16 cellular contexts compared by ENCODE assay signal in genomic region chrX:46380148-46380752, GRCh38.
DNase-seq lines count a peak whose midpoint lies in the region; ATAC-seq, FAIRE-seq and TF ChIP-seq lines count a peak whose summit lies in the region.
"Had no signal": no experiment of that assay in that cellular context is flagged by ENCODE, and none has a peak within 500 bp of the region (broad histone marks: within the 10 kb centered on the region; RNA-seq: fewer than 3 reads in every experiment).

No MANE protein-coding gene starts in this region.

- CTCF ChIA-PET in HEK293 (lab: Yijun Ruan, JAX): interaction anchor here (0.6 to 2.9 kb wide), 4 partner anchors 28 to 360 kb away, joined by 3 to 12 read pairs (median 3); no protein-coding TSS in a partner anchor
- CTCF ChIA-PET in GM12878 (lab: Yijun Ruan, JAX): interaction anchor here (0.6 to 3.4 kb wide), 6 partner anchors 9 to 417 kb away, joined by 3 to 26 read pairs (median 3); no protein-coding TSS in a partner anchor

- SMC1A ChIA-PET in GM12878 (lab: Charles Lee; ENCODE audit: uncharacterized antibody, unreplicated experiment): interaction anchor here (1.5 kb wide), 1 partner anchor 262 kb away, joined by 5 read pairs; no protein-coding TSS in a partner anchor

- H3K9ac ChIP-seq in BLaER1 treated with 17β-estradiol and CSF1 and Interleukin-3, amounts not matched to agents 10 nM and 100 nM: peak overlapping the region in 3 of 11 experiments; percentile 7 to 19 (median 12); a peak in 2 of 22 replicates
- H3K9ac ChIP-seq in GM12878 (ENCODE audit: control insufficient read depth, insufficient read depth, low read length): no peak overlapping the region
- H3K9ac ChIP-seq in colonic mucosa (ENCODE audit: low read depth in 2 of 2, low read length in 2 of 2): no peak overlapping the region
- H3K9ac ChIP-seq: KMS-11 had no signal

- H3K36me3 ChIP-seq in BLaER1 treated with 17β-estradiol and CSF1 and Interleukin-3, amounts not matched to agents 10 nM and 100 nM: no peaks in the 10 kb centered on the region
- no peaks in the 10 kb centered on the region for H3K36me3 ChIP-seq in HEK293 (ENCODE audit: control insufficient read depth in 2 of 2, insufficient read depth in 1 of 2, low read length in 2 of 2)
- H3K36me3 ChIP-seq in GM12878 (ENCODE audit: control insufficient read depth in 2 of 2, insufficient read depth in 2 of 2, low read length in 1 of 2): no peaks in the 10 kb centered on the region
- no peaks in the 10 kb centered on the region for H3K36me3 ChIP-seq in colonic mucosa
- H3K36me3 ChIP-seq: SJCRH30 had no signal

- DNase-seq in GM12878 (ENCODE audit: low read depth, low spot score): no peak
- DNase-seq in foreskin melanocyte: peak; percentile 2
- DNase-seq in dorsolateral prefrontal cortex: no peak
- no peak for DNase-seq in colonic mucosa
- no peak for DNase-seq in central memory CD4-positive, alpha-beta T cell
- DNase-seq: GDM1, HCEC 1CT, NCI-H1048, NCI-H146, NCI-H345, NCI-H526, SJCRH30 had no signal

- FAIRE-seq in GM12878 (lab: Jason Lieb, UNC): no peak
- FAIRE-seq: GM12892 had no signal

- no peak for TF ChIP-seq RAD21 in GM12878 (IDR thresholded peaks at IDR 0.05; ENCODE audit: insufficient read depth, low read depth, low read length)

- RAD21 ChIA-PET in GM12878 (lab: Charles Lee; ENCODE audit: unreplicated experiment): no interaction called here

- H3K9me3 ChIP-seq in BLaER1 treated with 17β-estradiol and CSF1 and Interleukin-3, amounts not matched to agents 10 nM and 100 nM (replicated peaks in 1 of 11): peaks cover 5 to 14% (median 12%) of the 10 kb centered on the region in 11 experiments; a peak in 17 of 22 replicates
- H3K9me3 ChIP-seq in HEK293 (ENCODE audit: control insufficient read depth, insufficient read depth, low read depth, low read length): no peaks in the 10 kb centered on the region
- no peaks in the 10 kb centered on the region for H3K9me3 ChIP-seq in GM12878 (replicated peaks; ENCODE audit: control insufficient read depth, insufficient read depth, low read length)
- H3K9me3 ChIP-seq in colonic mucosa: no peaks in the 10 kb centered on the region
- H3K9me3 ChIP-seq: SJCRH30 had no signal

- TF ChIP-seq EP300 in GM12878 (IDR thresholded peaks at IDR 0.05; ENCODE audit: borderline replicate concordance in 1 of 2, control insufficient read depth in 1 of 2, low read depth in 2 of 2, low read length in 2 of 2): no peak

- no peak for ATAC-seq in GM12878

- no peaks in the 10 kb centered on the region for H3K27me3 ChIP-seq in BLaER1 treated with 17β-estradiol and CSF1 and Interleukin-3, amounts not matched to agents 10 nM and 100 nM
- H3K27me3 ChIP-seq in GM12878 (replicated peaks in 1 of 2; ENCODE audit: control insufficient read depth in 2 of 2, insufficient read depth in 2 of 2, low read length in 1 of 2) (no peaks in the 10 kb centered on the region), dorsolateral prefrontal cortex (peaks cover 0 to 48% (median 6%) of the 10 kb centered on the region in 45 donors), colonic mucosa (peaks cover 4% of the 10 kb centered on the region)
- H3K27me3 ChIP-seq: SJCRH30 had no signal

- POLR2A ChIA-PET in HEK293 (lab: Yijun Ruan, JAX) (no interaction called here), GM12878 (lab: Charles Lee) (no interaction called here)

- peaks cover 4 to 22% (median 15%) of the 10 kb centered on the region in 10 experiments for H3K4me1 ChIP-seq in BLaER1 treated with 17β-estradiol and CSF1 and Interleukin-3, amounts not matched to agents 10 nM and 100 nM
- H3K4me1 ChIP-seq in HEK293 (ENCODE audit: control insufficient read depth, insufficient read depth, low read length) (no peaks in the 10 kb centered on the region), GM12878 (ENCODE audit: control insufficient read depth, insufficient read depth, low read length) (no peaks in the 10 kb centered on the region), colonic mucosa (no peaks in the 10 kb centered on the region)
- H3K4me1 ChIP-seq: SJCRH30 had no signal

- no peak for TF ChIP-seq POLR2A in GM12878 (IDR thresholded peaks at IDR 0.05; ENCODE audit: low read depth, low read length)

- H3K27ac ChIP-seq in BLaER1 treated with 17β-estradiol and CSF1 and Interleukin-3, amounts not matched to agents 10 nM and 100 nM: peak overlapping the region in 5 of 11 experiments; percentile 30 to 60 (median 32); a peak in 6 of 22 replicates
- no peak overlapping the region for H3K27ac ChIP-seq in HEK293 (ENCODE audit: extremely low read depth, low read depth, low read length)
- H3K27ac ChIP-seq in GM12878 (ENCODE audit: control insufficient read depth, insufficient read depth): no peak overlapping the region
- no peak overlapping the region for H3K27ac ChIP-seq in dorsolateral prefrontal cortex
- H3K27ac ChIP-seq in colonic mucosa: no peak overlapping the region
- H3K27ac ChIP-seq: KMS-11, SJCRH30 had no signal

- WGBS in GM12878 (ENCODE audit: insufficient coverage, insufficient replicate concordance, low lambda C conversion rate, missing lambda C conversion rate): 57% methylated on average over 3 of the region's 3 CpGs

- in situ Hi-C loops in GM12878 (cut with MboI): loop anchor here (10.0 kb wide), 1 partner anchor 415 kb away; no protein-coding TSS in a partner anchor

- BruUV-seq in GM12878 (replicated peaks; lab: Mats Ljungman, UMichigan): no TSS peak

- H2AFZ ChIP-seq in GM12878 (ENCODE audit: control insufficient read depth, low read depth, low read length): no peak overlapping the region

- TF ChIP-seq CTCF in HEK293 (tag by site-specific recombination; IDR thresholded peaks at IDR 0.05): no peak
- no peak for TF ChIP-seq CTCF in GM12878 (IDR thresholded peaks at IDR 0.05 in 2 of 3, conservative IDR thresholded peaks at IDR 0.05 in 1 of 3; ENCODE audit: control insufficient read depth in 2 of 3, extremely low read depth in 1 of 3, insufficient read depth in 1 of 3, low read depth in 3 of 3, low read length in 3 of 3)
- TF ChIP-seq CTCF in dorsolateral prefrontal cortex (IDR thresholded peaks at IDR 0.05 in 54 of 56, conservative IDR thresholded peaks at IDR 0.05 in 2 of 56; ENCODE audit: low read depth in 1 of 56, partially characterized antibody in 56 of 56): no peak
- no peak for TF ChIP-seq CTCF in colonic mucosa (IDR thresholded peaks at IDR 0.05)

- H4K20me1 ChIP-seq in BLaER1 treated with 17β-estradiol and CSF1 and Interleukin-3, amounts not matched to agents 10 nM and 100 nM: no peaks in the 10 kb centered on the region
- H4K20me1 ChIP-seq in GM12878 (ENCODE audit: control insufficient read depth, insufficient read depth): no peaks in the 10 kb centered on the region

- peak overlapping the region; percentile 23 to 78 (median 53); a peak in 20 of 22 replicates for H3K4me2 ChIP-seq in BLaER1 treated with 17β-estradiol and CSF1 and Interleukin-3, amounts not matched to agents 10 nM and 100 nM
- H3K4me2 ChIP-seq in GM12878 (ENCODE audit: control insufficient read depth, insufficient read depth): no peak overlapping the region
- H3K4me2 ChIP-seq: KMS-11 had no signal

- no peaks in the 10 kb centered on the region for H3K79me2 ChIP-seq in GM12878 (ENCODE audit: control insufficient read depth, insufficient read depth, low read length)

- no peak overlapping the region for H3K4me3 ChIP-seq in BLaER1 treated with 17β-estradiol and CSF1 and Interleukin-3, amounts not matched to agents 10 nM and 100 nM
- no peak overlapping the region for H3K4me3 ChIP-seq in HEK293 (ENCODE audit: low read depth, low read length)
- no peak overlapping the region for H3K4me3 ChIP-seq in GM12878
- H3K4me3 ChIP-seq in dorsolateral prefrontal cortex: no peak overlapping the region
- no peak overlapping the region for H3K4me3 ChIP-seq in colonic mucosa
- H3K4me3 ChIP-seq: SJCRH30 had no signal

- intact Hi-C loops in GM12878 (cut with micrococcal nuclease; ENCODE audit: unreplicated experiment) (loop anchor here (2.0 kb wide), 2 partner anchors 29 to 263 kb away; no protein-coding TSS in a partner anchor), dorsolateral prefrontal cortex (cut with DNase I) (no loop called here), colonic mucosa (cut with DNase I) (no loop called here)

TF ChIP-seq in HEK293, 187 proteins besides CTCF, POLR2A, EP300 and RAD21:
- no peak for TF ChIP-seq ZNF621 (tag by site-specific recombination; IDR thresholded peaks at IDR 0.05)
- peak; percentile 63; the same call in 1 of the 2 replicates for TF ChIP-seq PRDM1 (tag by site-specific recombination; IDR thresholded peaks at IDR 0.05)
- no peak for TF ChIP-seq ZNF184 (tag by site-specific recombination; IDR thresholded peaks at IDR 0.05)
- peak; percentile 78 for TF ChIP-seq ZNF366 (tag by site-specific recombination; conservative IDR thresholded peaks at IDR 0.05)

TF ChIP-seq in GM12878, 131 proteins besides CTCF, POLR2A, EP300 and RAD21:
- TF ChIP-seq, protein P1, sequence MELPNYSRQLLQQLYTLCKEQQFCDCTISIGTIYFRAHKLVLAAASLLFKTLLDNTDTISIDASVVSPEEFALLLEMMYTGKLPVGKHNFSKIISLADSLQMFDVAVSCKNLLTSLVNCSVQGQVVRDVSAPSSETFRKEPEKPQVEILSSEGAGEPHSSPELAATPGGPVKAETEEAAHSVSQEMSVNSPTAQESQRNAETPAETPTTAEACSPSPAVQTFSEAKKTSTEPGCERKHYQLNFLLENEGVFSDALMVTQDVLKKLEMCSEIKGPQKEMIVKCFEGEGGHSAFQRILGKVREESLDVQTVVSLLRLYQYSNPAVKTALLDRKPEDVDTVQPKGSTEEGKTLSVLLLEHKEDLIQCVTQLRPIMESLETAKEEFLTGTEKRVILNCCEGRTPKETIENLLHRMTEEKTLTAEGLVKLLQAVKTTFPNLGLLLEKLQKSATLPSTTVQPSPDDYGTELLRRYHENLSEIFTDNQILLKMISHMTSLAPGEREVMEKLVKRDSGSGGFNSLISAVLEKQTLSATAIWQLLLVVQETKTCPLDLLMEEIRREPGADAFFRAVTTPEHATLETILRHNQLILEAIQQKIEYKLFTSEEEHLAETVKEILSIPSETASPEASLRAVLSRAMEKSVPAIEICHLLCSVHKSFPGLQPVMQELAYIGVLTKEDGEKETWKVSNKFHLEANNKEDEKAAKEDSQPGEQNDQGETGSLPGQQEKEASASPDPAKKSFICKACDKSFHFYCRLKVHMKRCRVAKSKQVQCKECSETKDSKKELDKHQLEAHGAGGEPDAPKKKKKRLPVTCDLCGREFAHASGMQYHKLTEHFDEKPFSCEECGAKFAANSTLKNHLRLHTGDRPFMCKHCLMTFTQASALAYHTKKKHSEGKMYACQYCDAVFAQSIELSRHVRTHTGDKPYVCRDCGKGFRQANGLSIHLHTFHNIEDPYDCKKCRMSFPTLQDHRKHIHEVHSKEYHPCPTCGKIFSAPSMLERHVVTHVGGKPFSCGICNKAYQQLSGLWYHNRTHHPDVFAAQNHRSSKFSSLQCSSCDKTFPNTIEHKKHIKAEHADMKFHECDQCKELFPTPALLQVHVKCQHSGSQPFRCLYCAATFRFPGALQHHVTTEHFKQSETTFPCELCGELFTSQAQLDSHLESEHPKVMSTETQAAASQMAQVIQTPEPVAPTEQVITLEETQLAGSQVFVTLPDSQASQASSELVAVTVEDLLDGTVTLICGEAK (IDR thresholded peaks at IDR 0.05; ENCODE audit: borderline replicate concordance): peak; percentile 64
- no peak for TF ChIP-seq ZBED1 (IDR thresholded peaks at IDR 0.05; ENCODE audit: borderline replicate concordance)
- TF ChIP-seq CREB1 (IDR thresholded peaks at IDR 0.05; ENCODE audit: low read depth): no peak
